In the genomic region with DNA sequence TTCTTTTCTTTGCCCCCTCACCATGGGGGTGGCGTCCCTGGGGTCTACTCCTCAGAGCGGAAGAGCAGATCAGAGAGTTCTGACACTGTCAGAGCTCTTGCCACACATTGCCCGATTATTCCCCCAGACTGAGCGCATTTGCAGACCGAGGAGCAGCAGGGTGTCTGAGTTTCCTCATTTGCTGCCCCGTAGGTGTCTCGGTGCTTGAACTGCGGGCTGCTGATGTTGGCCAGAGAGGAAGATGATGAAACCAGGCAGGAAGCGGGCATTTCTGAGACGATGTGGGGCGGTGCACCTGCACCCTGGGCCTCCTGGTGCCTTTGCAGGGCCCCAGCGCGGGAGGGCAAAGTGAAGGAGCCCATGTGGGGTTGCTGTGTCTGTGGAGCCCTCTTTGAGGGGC, we compare ENCODE assay signal across 8 cellular contexts. TPM values are rescaled to one million over a fixed set of nuclear protein-coding genes. Genes with fewer than 3 reads are reported as not detected.
DNase-seq lines count a peak whose midpoint lies in the region; ATAC-seq and TF ChIP-seq lines count a peak whose summit lies in the region.

No MANE protein-coding gene starts in this region.

- no peaks in the 10 kb centered on the region for H3F3A ChIP-seq in PC-3 (ENCODE audit: low read length, unreplicated experiment)

- no peaks in the 10 kb centered on the region for H3K79me2 ChIP-seq in PC-3 (ENCODE audit: low read length)

- H3K4me1 Mint-ChIP-seq in effector memory CD8-positive, alpha-beta T cell (ENCODE audit: low read depth in 2 of 2) = peaks cover 60 to 69% of the 10 kb centered on the region in 2 donors

- H3K4me3 Mint-ChIP-seq in effector memory CD8-positive, alpha-beta T cell = peak overlapping the region; percentile 81

- no peak overlapping the region for H3K27ac ChIP-seq in PC-3 (ENCODE audit: low read length)

- H3K9ac ChIP-seq in PC-3 (ENCODE audit: low read length) = no peak overlapping the region

- H3K27me3 Mint-ChIP-seq in effector memory CD8-positive, alpha-beta T cell = no peaks in the 10 kb centered on the region

- no peaks in the 10 kb centered on the region for H3K27me3 ChIP-seq in PC-3 (ENCODE audit: low read length)

- H3K4me1 ChIP-seq in PC-3 (ENCODE audit: insufficient read depth, low read length) = no peaks in the 10 kb centered on the region

- TF ChIP-seq POLR2A in GM18526 (IDR thresholded peaks at IDR 0.05; ENCODE audit: extremely low read depth, insufficient read length) = peak; percentile 37

- H3K9me2 ChIP-seq in PC-3 (replicated peaks; ENCODE audit: low read length) = no peaks in the 10 kb centered on the region

- CTCF ChIA-PET in PC-3 (lab: Charles Lee) = no interaction called here

- no peaks in the 10 kb centered on the region for H3K9me3 ChIP-seq in PC-3 (ENCODE audit: low read length)

- BruUV-seq in PC-3 (replicated peaks; lab: Mats Ljungman, UMichigan) = no TSS peak

- POLR2A ChIA-PET in PC-3 (lab: Charles Lee; ENCODE audit: unreplicated experiment) = no interaction called here

- peaks cover 26% of the 10 kb centered on the region for H3K36me3 Mint-ChIP-seq in effector memory CD8-positive, alpha-beta T cell (ENCODE audit: insufficient read depth)

- H3K4me2 ChIP-seq in PC-3 (ENCODE audit: low read length) = no peak overlapping the region

- TF ChIP-seq CTCF in PC-3 (conservative IDR thresholded peaks at IDR 0.05; ENCODE audit: low read depth, low read length) = no peak

- H3K4me3 ChIP-seq in PC-3 (ENCODE audit: low read length) = no peak overlapping the region

- H2AFZ ChIP-seq in PC-3 (ENCODE audit: low read length) = no peak overlapping the region

- no peaks in the 10 kb centered on the region for H3K9me3 Mint-ChIP-seq in effector memory CD8-positive, alpha-beta T cell

- H4K20me1 ChIP-seq in PC-3 (ENCODE audit: low read length) = no peaks in the 10 kb centered on the region

- H3K36me3 ChIP-seq in PC-3 (ENCODE audit: low read depth, low read length) = no peaks in the 10 kb centered on the region

- ATAC-seq in HG03135 (IDR thresholded peaks at IDR 0.05; ENCODE audit: unreplicated experiment) (peak; percentile 76), HG02840 (IDR thresholded peaks at IDR 0.05; ENCODE audit: low FRiP score, unreplicated experiment) (no peak), PC-3 (no peak)
- ATAC-seq in effector memory CD8-positive, alpha-beta T cell (replicated peaks) = peak; percentile 78

- intact Hi-C loops in PC-3 (cut with micrococcal nuclease) = no loop called here

- DNase-seq in activated CD4-positive, alpha-beta T cell treated with anti-CD3 and anti-CD28 coated beads for 1 hour = peak; percentile 30
- DNase-seq in effector memory CD8-positive, alpha-beta T cell = peak; percentile 65 to 68 (median 66)
- peak; percentile 36 to 47 (median 43) for DNase-seq in stimulated activated CD4-positive, alpha-beta T cell treated with anti-CD3 and anti-CD28 coated beads, TNF-alpha, amount 100 ng/mL, for 1 hour (ENCODE audit: low read depth in 3 of 3, low spot score in 1 of 3)
- DNase-seq in NCI-H2029 (lab: John Stamatoyannopoulos, UW) (no peak), PC-3 (no peak)

- H3K27ac Mint-ChIP-seq in effector memory CD8-positive, alpha-beta T cell = peak overlapping the region; percentile 96 to 98

RNA-seq across cellular contexts. Expression of a gene that starts 55.2 kb away (rescaled TPM):
- total RNA-seq in PC-3 (2014; rRNA removed) = 1.3 and 2.1 TPM in 2 replicates

RNA-seq across cellular contexts. Expression of a gene that starts 55.5 kb away (rescaled TPM):
- total RNA-seq in PC-3 (2014; rRNA removed) = 1.2 and 1.4 TPM in 2 replicates

Comparison
In these comparisons a context has a peak if more than half of its experiments do, and no peak if none do; other contexts are left out.
1. ATAC-seq: peak in HG03135 (single experiment) and effector memory CD8-positive, alpha-beta T cell (single experiment); none in HG02840 (single experiment) and PC-3 (single experiment).
2. DNase-seq: peak in activated CD4-positive, alpha-beta T cell treated with anti-CD3 and anti-CD28 coated beads for 1 hour (single experiment), effector memory CD8-positive, alpha-beta T cell (3 of 3) and stimulated activated CD4-positive, alpha-beta T cell treated with anti-CD3 and anti-CD28 coated beads, TNF-alpha, amount 100 ng/mL, for 1 hour (3 of 3); none in NCI-H2029 (single experiment) and PC-3 (single experiment).